22 cellular contexts compared by ENCODE assay signal in the genomic region with DNA sequence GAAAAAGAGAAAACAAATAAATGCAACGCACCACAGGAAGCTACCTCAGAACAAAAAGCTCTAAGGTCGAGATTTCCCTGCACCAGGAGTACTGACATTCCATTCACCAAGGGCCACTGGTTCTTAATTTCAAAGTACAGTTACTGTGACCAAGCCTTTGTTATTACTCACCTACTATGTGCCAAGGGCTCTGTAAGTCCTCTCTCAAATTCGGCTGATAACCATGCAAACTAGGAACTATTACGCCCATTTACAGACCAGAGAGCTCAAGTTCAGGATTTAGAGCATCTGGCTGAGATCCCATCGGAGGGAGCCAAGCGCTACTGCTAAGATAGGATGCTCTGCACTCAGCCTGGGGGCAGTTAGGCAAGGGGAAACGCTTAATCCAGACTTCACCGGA. TPM values are rescaled to one million over a fixed set of nuclear protein-coding genes. Genes with fewer than 3 reads are reported as not detected.
DNase-seq lines count a peak whose midpoint lies in the region; ATAC-seq and TF ChIP-seq lines count a peak whose summit lies in the region.
"Had no signal": no experiment of that assay in that cellular context is flagged by ENCODE, and none has a peak within 500 bp of the region (broad histone marks: within the 10 kb centered on the region; RNA-seq: fewer than 3 reads in every experiment).

No MANE protein-coding gene starts in this region.

- CTCF ChIA-PET in A673 (lab: Charles Lee), result no interaction called here

- in situ Hi-C loops in GM13976 (cut with MboI; ENCODE audit: low sequenced_read_pairs, unreplicated experiment), result no loop called here

- WGBS in endodermal cell (ENCODE audit: insufficient coverage in 1 of 2, insufficient read length in 1 of 2), 2 experiments, result 71 to 78% methylated on average over 7 to 8 of the region's 8 CpGs

- H3K4me3 Mint-ChIP-seq in endodermal cell (no peak overlapping the region), neural crest cell (peak overlapping the region; percentile 21)
- H3K4me3 Mint-ChIP-seq: activated CD4-positive, alpha-beta memory T cell treated with anti-CD3 and anti-CD28 coated beads, Interleukin-2, amount 10 ng/mL, durations not matched to agents 7 days and 5 days; activated naive CD4-positive, alpha-beta T cell treated with anti-CD3 and anti-CD28 coated beads, Interleukin-2, amount 50 U/mL, for 24 hours; activated T-cell treated with anti-CD3 and anti-CD28 coated beads, Interleukin-2, amount 50 U/mL, for 24 hours; naive thymus-derived CD4-positive, alpha-beta T cell; T-cell had no signal

- DNase-seq in A673 (ENCODE audit: low spot score) (no peak), RPMI7951 (ENCODE audit: low read depth) (peak; percentile 44), endodermal cell (peak; percentile 58), neural crest cell (ENCODE audit: low read depth, low spot score) (no peak), GM13976 (ENCODE audit: low spot score) (no peak), GM10266 (ENCODE audit: extremely low spot score) (no peak), tibial artery (no peak)
- DNase-seq: activated CD4-positive, alpha-beta memory T cell treated with anti-CD3 and anti-CD28 coated beads, Interleukin-2, amount 10 ng/mL, durations not matched to agents 7 days and 5 days; activated T-cell treated with anti-CD3 and anti-CD28 coated beads, Interleukin-2, amount 50 U/mL, for 24 hours; C1 segment of cervical spinal cord; erythroblast; left ventricle myocardium superior; naive thymus-derived CD4-positive, alpha-beta T cell; NCI-H1436; NK-92 treated with Interleukin-12 subunit alpha and Interleukin-12 subunit beta, amount 100 ng/mL, for 24 hours; T-cell; WERI-Rb-1 had no signal

- no peak overlapping the region for H3K27ac Mint-ChIP-seq in endodermal cell
- no peak overlapping the region for H3K27ac Mint-ChIP-seq in neural crest cell (ENCODE audit: unreplicated experiment)
- H3K27ac Mint-ChIP-seq: activated CD4-positive, alpha-beta memory T cell treated with anti-CD3 and anti-CD28 coated beads, Interleukin-2, amount 10 ng/mL, durations not matched to agents 7 days and 5 days; activated naive CD4-positive, alpha-beta T cell treated with anti-CD3 and anti-CD28 coated beads, Interleukin-2, amount 50 U/mL, for 24 hours; activated T-cell treated with anti-CD3 and anti-CD28 coated beads, Interleukin-2, amount 50 U/mL, for 24 hours; naive thymus-derived CD4-positive, alpha-beta T cell; T-cell had no signal

- peaks cover 11% of the 10 kb centered on the region for H3K36me3 ChIP-seq in A673 (ENCODE audit: insufficient read depth, low read length, poor library complexity, severe bottlenecking)
- H3K36me3 ChIP-seq in endodermal cell (ENCODE audit: control insufficient read depth, insufficient read depth, low read length), result peaks cover 34% of the 10 kb centered on the region
- no peaks in the 10 kb centered on the region for H3K36me3 ChIP-seq in tibial artery
- H3K36me3 ChIP-seq: suprapubic skin had no signal

- no TSS peak for BruUV-seq in A673 (replicated peaks; lab: Mats Ljungman, UMichigan)

- H3K9ac ChIP-seq in endodermal cell (ENCODE audit: extremely low read depth, low read length, poor library complexity, severe bottlenecking), result no peak overlapping the region

- intact Hi-C loops in A673 (cut with micrococcal nuclease; ENCODE audit: unreplicated experiment) (loop anchor here (10.0 kb wide), 1 partner anchor 236 kb away; no protein-coding TSS in a partner anchor), tibial artery (cut with DNase I; ENCODE audit: low total_unique reads) (loop anchor here (5.0 to 10.0 kb wide), 3 partner anchors 66 to 257 kb away; no protein-coding TSS in a partner anchor)

- H3K4me1 Mint-ChIP-seq in endodermal cell, result peaks cover 36% of the 10 kb centered on the region
- H3K4me1 Mint-ChIP-seq in neural crest cell, result peaks cover 53% of the 10 kb centered on the region

- H3K27ac ChIP-seq in A673 (ENCODE audit: low read depth, low read length, poor library complexity, severe bottlenecking) (peak overlapping the region; percentile 16), endodermal cell (ENCODE audit: low read depth, low read length) (no peak overlapping the region), tibial artery (no peak overlapping the region)
- H3K27ac ChIP-seq: RWPE1, suprapubic skin, WERI-Rb-1 had no signal

- H3K4me3 ChIP-seq in A673 (ENCODE audit: low read depth, low read length, poor library complexity, severe bottlenecking), result peak overlapping the region; percentile 27
- H3K4me3 ChIP-seq in endodermal cell (ENCODE audit: low read length), result peak overlapping the region; percentile 67
- no peak overlapping the region for H3K4me3 ChIP-seq in tibial artery
- H3K4me3 ChIP-seq: suprapubic skin had no signal

- H3K9me3 Mint-ChIP-seq in endodermal cell (peaks cover under 1% of the 10 kb centered on the region), neural crest cell (no peaks in the 10 kb centered on the region)
- H3K9me3 Mint-ChIP-seq: activated CD4-positive, alpha-beta memory T cell treated with anti-CD3 and anti-CD28 coated beads, Interleukin-2, amount 10 ng/mL, durations not matched to agents 7 days and 5 days; activated naive CD4-positive, alpha-beta T cell treated with anti-CD3 and anti-CD28 coated beads, Interleukin-2, amount 50 U/mL, for 24 hours; activated T-cell treated with anti-CD3 and anti-CD28 coated beads, Interleukin-2, amount 50 U/mL, for 24 hours had no signal

- no peaks in the 10 kb centered on the region for H3K9me3 ChIP-seq in A673 (ENCODE audit: low read depth, low read length, poor library complexity, severe bottlenecking)
- H3K9me3 ChIP-seq in endodermal cell (ENCODE audit: control insufficient read depth, low read length), result peaks cover 5% of the 10 kb centered on the region
- H3K9me3 ChIP-seq in tibial artery, result no peaks in the 10 kb centered on the region
- H3K9me3 ChIP-seq: suprapubic skin had no signal

- TF ChIP-seq CTCF in A673 (conservative IDR thresholded peaks at IDR 0.05; ENCODE audit: low read depth, low read length) (no peak), endodermal cell (conservative IDR thresholded peaks at IDR 0.05) (no peak), neural crest cell (conservative IDR thresholded peaks at IDR 0.05) (no peak), GM13976 (IDR thresholded peaks at IDR 0.05; ENCODE audit: borderline replicate concordance, control extremely low read depth, extremely low read depth, insufficient read depth, missing control alignments) (no peak), GM10266 (IDR thresholded peaks at IDR 0.05; ENCODE audit: control insufficient read depth, insufficient read depth, low read depth, missing control alignments) (no peak), tibial artery (IDR thresholded peaks at IDR 0.05) (no peak)

- H3K4me1 ChIP-seq in A673 (ENCODE audit: insufficient read depth, low read length, poor library complexity, severe bottlenecking) (peaks cover 39% of the 10 kb centered on the region), endodermal cell (ENCODE audit: control insufficient read depth, insufficient read depth, low read length) (no peaks in the 10 kb centered on the region), tibial artery (peaks cover 0 to 28% (median 12%) of the 10 kb centered on the region in 4 donors)

- H3K36me3 Mint-ChIP-seq in endodermal cell (ENCODE audit: low read depth) (peaks cover 29% of the 10 kb centered on the region), neural crest cell (ENCODE audit: low read depth) (no peaks in the 10 kb centered on the region)
- H3K36me3 Mint-ChIP-seq: activated naive CD4-positive, alpha-beta T cell treated with anti-CD3 and anti-CD28 coated beads, Interleukin-2, amount 50 U/mL, for 24 hours; T-cell had no signal

- no peaks in the 10 kb centered on the region for H3K27me3 ChIP-seq in A673 (replicated peaks; ENCODE audit: insufficient read depth, low read depth, low read length, poor library complexity)
- H3K27me3 ChIP-seq in endodermal cell (ENCODE audit: control insufficient read depth, insufficient read depth, low read length, poor library complexity, severe bottlenecking), result no peaks in the 10 kb centered on the region
- H3K27me3 ChIP-seq in tibial artery, result no peaks in the 10 kb centered on the region

- POLR2A ChIA-PET in A673 (lab: Charles Lee; ENCODE audit: low non-redundant PET), result no interaction called here

- H3K27me3 Mint-ChIP-seq in endodermal cell (ENCODE audit: insufficient read depth) (peaks cover 12% of the 10 kb centered on the region), neural crest cell (ENCODE audit: low read depth) (peaks cover 2% of the 10 kb centered on the region)

- ATAC-seq in HG03159 (IDR thresholded peaks at IDR 0.05; ENCODE audit: unreplicated experiment), result no peak
- ATAC-seq: HepG2; left ventricle myocardium superior; naive thymus-derived CD4-positive, alpha-beta T cell; T-cell had no signal

RNA-seq across cellular contexts. Expression of gene MYO10, which starts 5.6 kb away (rescaled TPM):
- total RNA-seq in A673 (2021) (194 and 202 TPM in 2 replicates), endodermal cell (10 to 100 TPM; 40.0 to 89.2 TPM), neural crest cell (93.4 and 94.4 TPM in 2 replicates)
- total RNA-seq in RPMI7951 (2014; rRNA removed; shearing (Covaris generic)), result 16.5 and 17.2 TPM in 2 replicates
- polyA plus RNA-seq in endodermal cell (2013, experiment 1 of 2), result 50.6 TPM
- polyA plus RNA-seq in endodermal cell (2013, experiment 2 of 2), result 51.3 TPM

Comparison
In these comparisons a context has a peak if more than half of its experiments do, and no peak if none do; other contexts are left out.
1. DNase-seq: peak in RPMI7951 (single experiment) and endodermal cell (single experiment); none in A673 (single experiment), neural crest cell (single experiment), GM13976 (single experiment), GM10266 (single experiment) and tibial artery (0 of 2).
2. H3K4me3 ChIP-seq: peak in A673 (single experiment) and endodermal cell (single experiment); none in tibial artery (0 of 2).